Comparison of ENCODE assay signal across 24 cellular contexts in the genomic region with DNA sequence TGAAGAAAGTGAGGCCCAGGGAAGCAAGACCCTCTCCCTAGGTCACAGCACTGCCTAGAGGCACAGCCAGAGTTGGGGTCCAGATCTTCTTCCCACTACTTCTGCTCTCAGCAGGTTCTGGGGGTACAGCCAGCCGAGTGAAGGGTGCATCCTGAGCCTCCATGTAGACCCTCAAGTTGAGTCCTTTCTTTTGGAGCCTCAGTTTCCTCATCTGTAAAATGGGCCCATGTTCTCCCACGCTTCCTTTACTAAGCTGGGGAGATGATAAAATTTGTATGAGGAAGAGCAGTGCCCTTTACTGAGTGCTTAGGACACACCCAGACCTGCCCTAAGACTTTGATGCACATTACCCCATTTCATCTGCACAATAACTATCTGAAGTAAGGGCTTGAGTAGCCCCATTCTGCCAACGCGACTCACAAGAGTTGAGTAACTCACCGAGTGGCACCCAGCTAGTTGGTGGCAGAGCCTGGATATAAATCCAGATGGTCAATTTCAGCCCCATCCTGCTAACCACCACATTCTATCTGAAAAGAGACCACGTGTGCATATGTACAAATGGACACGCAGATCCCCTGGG.
DNase-seq lines count a peak whose midpoint lies in the region; ATAC-seq, FAIRE-seq and TF ChIP-seq lines count a peak whose summit lies in the region.
"Had no signal": no experiment of that assay in that cellular context is flagged by ENCODE, and none has a peak within 500 bp of the region (broad histone marks: within the 10 kb centered on the region; RNA-seq: fewer than 3 reads in every experiment).

No MANE protein-coding gene starts in this region.

- ATAC-seq in K562 (no peak), esophagus mucosa (peak; percentile 35), GM18519 (IDR thresholded peaks at IDR 0.05; ENCODE audit: low FRiP score, unreplicated experiment) (no peak), HG03039 (IDR thresholded peaks at IDR 0.05; ENCODE audit: unreplicated experiment) (no peak)
- ATAC-seq: GM12878, HCT116 had no signal

- H3K4me1 ChIP-seq in PC-9 (replicated peaks; ENCODE audit: insufficient read depth), result peaks cover 29% of the 10 kb centered on the region
- no peaks in the 10 kb centered on the region; a peak in 1 of 5 replicates for H3K4me1 ChIP-seq in K562 (replicated peaks in 1 of 2; ENCODE audit: control insufficient read depth in 2 of 2, insufficient read depth in 2 of 2, low read length in 2 of 2)

- TF ChIP-seq EP300 in K562 (IDR thresholded peaks at IDR 0.05; ENCODE audit: low read length), result no peak

- H3K9ac ChIP-seq in K562 (ENCODE audit: insufficient read depth in 1 of 2, low read depth in 2 of 2, low read length in 2 of 2), result no peak overlapping the region

- no peak overlapping the region for H2AFZ ChIP-seq in PC-9
- H2AFZ ChIP-seq in K562 (ENCODE audit: low read depth, low read length), result no peak overlapping the region

- WGBS in K562 (ENCODE audit: insufficient coverage, low coverage, missing lambda C conversion rate), result 2% methylated on average over 7 of the region's 7 CpGs

- H3K27ac ChIP-seq in PC-9 (no peak overlapping the region), K562 (ENCODE audit: extremely low read depth, low read depth, low read length) (no peak overlapping the region)
- H3K27ac ChIP-seq: HL-60 had no signal

- H3K4me3 Mint-ChIP-seq in HFFc6, result no peak overlapping the region
- H3K4me3 Mint-ChIP-seq: CD4-positive, CD25-positive, alpha-beta regulatory T cell; CD8-positive, alpha-beta memory T cell had no signal

- H3F3A ChIP-seq in PC-9 (ENCODE audit: insufficient read depth, low read depth), result peaks cover 34% of the 10 kb centered on the region

- no peaks in the 10 kb centered on the region for H3K9me3 Mint-ChIP-seq in HFFc6
- H3K9me3 Mint-ChIP-seq: CD8-positive, alpha-beta memory T cell had no signal

- H3K79me2 ChIP-seq in PC-9 (ENCODE audit: low read depth), result no peaks in the 10 kb centered on the region
- no peaks in the 10 kb centered on the region for H3K79me2 ChIP-seq in K562 (ENCODE audit: control insufficient read depth, insufficient read depth, low read length)

- peak in 1 of 2 experiments; percentile 63 for DNase-seq in PC-9
- no peak for DNase-seq in K562 (ENCODE audit: extremely low read depth in 1 of 4, low spot score in 3 of 4)
- DNase-seq in HFFc6, result no peak
- DNase-seq in HEK293T (ENCODE audit: extremely low spot score), result no peak
- DNase-seq: ACHN; BE2C; C1 segment of cervical spinal cord; CD4-positive, CD25-positive, alpha-beta regulatory T cell; CD8-positive, alpha-beta memory T cell; DMS 273 treated with DMSO at 0.1 percent for 48 hours; DMS53; DND-41; EL; GOT3; IMR-90; KBM-7 had no signal

- no peak for TF ChIP-seq RAD21 in K562 (CRISPR knock-in tag; conservative IDR thresholded peaks at IDR 0.05 in 1 of 2, IDR thresholded peaks at IDR 0.05 in 1 of 2)

- H4K20me1 ChIP-seq in PC-9 (ENCODE audit: insufficient read depth), result no peaks in the 10 kb centered on the region
- no peaks in the 10 kb centered on the region for H4K20me1 ChIP-seq in K562 (replicated peaks; ENCODE audit: control insufficient read depth, insufficient read depth, low read length)

- CTCF ChIA-PET in PC-9 (lab: Charles Lee) (no interaction called here), K562 (lab: Yijun Ruan, JAX; ENCODE audit: low intra/inter-chr PET ratio) (no interaction called here), HEK293T (lab: Yijun Ruan, JAX) (interaction anchor here (0.7 kb wide), 1 partner anchor 73 kb away, joined by 4 read pairs; no protein-coding TSS in a partner anchor)

- no peaks in the 10 kb centered on the region for H3K27me3 ChIP-seq in PC-9 (ENCODE audit: insufficient read depth, low read depth)
- H3K27me3 ChIP-seq in K562 (ENCODE audit: control insufficient read depth in 2 of 2, insufficient read depth in 2 of 2, low read length in 2 of 2), result peaks cover 11 to 69% of the 10 kb centered on the region in 2 experiments; a peak in 4 of 5 replicates
- H3K27me3 ChIP-seq: BE2C had no signal

- POLR2A ChIA-PET in PC-9 (lab: Charles Lee; ENCODE audit: unreplicated experiment) (no interaction called here), K562 (lab: Yijun Ruan, JAX) (interaction anchor here (0.7 kb wide), 1 partner anchor 9 kb away, joined by 4 read pairs; no protein-coding TSS in a partner anchor), HEK293T (lab: Yijun Ruan, JAX) (no interaction called here)

- H3K9me3 ChIP-seq in PC-9 (ENCODE audit: insufficient read depth, low read depth), result no peaks in the 10 kb centered on the region
- no peaks in the 10 kb centered on the region for H3K9me3 ChIP-seq in K562 (replicated peaks; ENCODE audit: control insufficient read depth, insufficient read depth, low read depth, low read length)
- H3K9me3 ChIP-seq: BE2C had no signal

- peaks cover 10% of the 10 kb centered on the region for H3K27me3 Mint-ChIP-seq in HFFc6 (ENCODE audit: insufficient read depth)

- intact Hi-C loops in PC-9 (cut with micrococcal nuclease; ENCODE audit: unreplicated experiment), result no loop called here
- intact Hi-C loops in K562 (cut with micrococcal nuclease), result no loop called here

- H3K4me3 ChIP-seq in PC-9 (no peak overlapping the region), K562 (no peak overlapping the region)
- H3K4me3 ChIP-seq: GM12878 had no signal

- no TSS peak for BruUV-seq in PC-9 (replicated peaks; lab: Mats Ljungman, UMichigan)
- no TSS peak for BruUV-seq in K562 (replicated peaks; lab: Mats Ljungman, UMichigan)

- H3K9me2 ChIP-seq in PC-9 (ENCODE audit: insufficient read depth), result no peaks in the 10 kb centered on the region

- FAIRE-seq in K562 (lab: Jason Lieb, UNC), result no peak
- FAIRE-seq: A204.1, GM12878, GM19239 had no signal

- in situ Hi-C loops in K562 (cut with MboI), result no loop called here

- H3K9me1 ChIP-seq in K562 (ENCODE audit: control insufficient read depth, insufficient read depth, low read length), result no peaks in the 10 kb centered on the region

- TF ChIP-seq POLR2A in K562 (conservative IDR thresholded peaks at IDR 0.05), result no peak

- H3K36me3 ChIP-seq in PC-9 (ENCODE audit: low read depth) (no peaks in the 10 kb centered on the region), K562 (ENCODE audit: control insufficient read depth, insufficient read depth, low read length) (no peaks in the 10 kb centered on the region)
- H3K36me3 ChIP-seq: BE2C had no signal

- peaks cover 44% of the 10 kb centered on the region for H3K4me1 Mint-ChIP-seq in HFFc6 (ENCODE audit: low read depth)
- H3K4me1 Mint-ChIP-seq: CD8-positive, alpha-beta memory T cell had no signal

- no peaks in the 10 kb centered on the region for H3K36me3 Mint-ChIP-seq in HFFc6 (ENCODE audit: low read depth)
- H3K36me3 Mint-ChIP-seq: CD4-positive, CD25-positive, alpha-beta regulatory T cell; CD8-positive, alpha-beta memory T cell had no signal

- TF ChIP-seq CTCF in PC-9 (conservative IDR thresholded peaks at IDR 0.05) (no peak), K562 (IDR thresholded peaks at IDR 0.05 in 2 of 3, conservative IDR thresholded peaks at IDR 0.05 in 1 of 3; ENCODE audit: insufficient read depth in 2 of 3, low read depth in 1 of 3, low read length in 3 of 3) (no peak), HFFc6 (IDR thresholded peaks at IDR 0.05) (no peak)

- H3K27ac Mint-ChIP-seq in HFFc6, result no peak overlapping the region
- H3K27ac Mint-ChIP-seq: CD4-positive, CD25-positive, alpha-beta regulatory T cell had no signal

- H3K4me2 ChIP-seq in PC-9, result peak overlapping the region; percentile 71
- H3K4me2 ChIP-seq in K562 (ENCODE audit: insufficient read depth, low read length), result no peak overlapping the region

TF ChIP-seq in K562, 482 proteins besides CTCF, POLR2A, EP300 and RAD21 (continues in another document):
- TF ChIP-seq ZNF507 (tag; conservative IDR thresholded peaks at IDR 0.05) (no peak), RCOR1 (IDR thresholded peaks at IDR 0.05; ENCODE audit: borderline replicate concordance in 1 of 2, low read depth in 2 of 2, low read length in 2 of 2) (0 out of 4 replicates have a peak, but pooled peaks of 1 of the 2 experiments have one; percentile 14), RBM25 (IDR thresholded peaks at IDR 0.05; ENCODE audit: low read depth, low read length, severe bottlenecking) (peak; percentile 85), MNT (conservative IDR thresholded peaks at IDR 0.05) (no peak)

TF ChIP-seq in HEK293T, 16 proteins besides CTCF, POLR2A, EP300 and RAD21:
- TF ChIP-seq ARNT (IDR thresholded peaks at IDR 0.05) (no peak), ZNF384 (IDR thresholded peaks at IDR 0.05) (no peak), ELF4 (IDR thresholded peaks at IDR 0.05) (no peak), FOXK2 (IDR thresholded peaks at IDR 0.05) (no peak), FOXA1 (IDR thresholded peaks at IDR 0.05) (no peak), SUZ12 (IDR thresholded peaks at IDR 0.05) (no peak), BHLHE40 (IDR thresholded peaks at IDR 0.05; ENCODE audit: borderline replicate concordance) (no peak), SP1 (IDR thresholded peaks at IDR 0.05) (no peak), FOXM1 (IDR thresholded peaks at IDR 0.05; ENCODE audit: borderline replicate concordance) (no peak), PKNOX1 (IDR thresholded peaks at IDR 0.05) (no peak), CTBP1 (IDR thresholded peaks at IDR 0.05; ENCODE audit: borderline replicate concordance) (no peak), L3MBTL2 (conservative IDR thresholded peaks at IDR 0.05) (no peak), TARDBP (IDR thresholded peaks at IDR 0.05) (no peak), NFRKB (IDR thresholded peaks at IDR 0.05) (no peak), LEF1 (IDR thresholded peaks at IDR 0.05; ENCODE audit: borderline replicate concordance) (no peak)
